In genomic region chr20:33668087-33668790, GRCh38 we compare ENCODE assay signal across 8 cellular contexts. TPM values are rescaled to one million over a fixed set of nuclear protein-coding genes. Genes with fewer than 3 reads are reported as not detected.
DNase-seq lines count a peak whose midpoint lies in the region; TF ChIP-seq lines count a peak whose summit lies in the region.

No MANE protein-coding gene starts in this region.

- no peaks in the 10 kb centered on the region for H3K36me3 Mint-ChIP-seq in glutamatergic neuron (ENCODE audit: unreplicated experiment)

- peaks cover 37% of the 10 kb centered on the region for H3K4me1 ChIP-seq in HUES6 (ENCODE audit: control insufficient read depth, insufficient read depth, low read length)

- no peaks in the 10 kb centered on the region for H3K9me3 ChIP-seq in HUES6 (ENCODE audit: control insufficient read depth, insufficient read depth, low read depth, low read length)

- no peak for TF ChIP-seq CTCF in glutamatergic neuron (IDR thresholded peaks at IDR 0.05; ENCODE audit: partially characterized antibody, unreplicated experiment)

- H3K36me3 ChIP-seq in HUES6 (ENCODE audit: control insufficient read depth, insufficient read depth, low read length) = peaks cover 31% of the 10 kb centered on the region

- peak overlapping the region; percentile 15 for H3K4me3 Mint-ChIP-seq in glutamatergic neuron (ENCODE audit: unreplicated experiment)

- peaks cover 20% of the 10 kb centered on the region for H3K9me3 Mint-ChIP-seq in glutamatergic neuron (ENCODE audit: unreplicated experiment)

- peak; percentile 43 for DNase-seq in NCI-H2029 treated with DMSO at 0.1 percent for 48 hours (lab: John Stamatoyannopoulos, UW)
- no peak for DNase-seq in NCI-H2029 (lab: John Stamatoyannopoulos, UW)
- peak; percentile 64 for DNase-seq in activated T-cell treated with anti-CD3 and anti-CD28 coated beads for 4 hours
- DNase-seq in glutamatergic neuron = peak; percentile 93
- no peak for DNase-seq in skeletal muscle cell (ENCODE audit: low read depth)
- no peak for DNase-seq in NCI-H69 (lab: John Stamatoyannopoulos, UW)
- no peak for DNase-seq in central memory CD4-positive, alpha-beta T cell

- no peak overlapping the region for H3K9ac ChIP-seq in HUES6 (ENCODE audit: low read length)

- H3K4me3 ChIP-seq in HUES6 (ENCODE audit: low read depth, low read length) (peak overlapping the region; percentile 57), skeletal muscle cell (ENCODE audit: low read depth, low read length) (peak overlapping the region; percentile 54)

- peak overlapping the region; percentile 28 for H3K27ac Mint-ChIP-seq in glutamatergic neuron (ENCODE audit: unreplicated experiment)

- H3K27me3 ChIP-seq in HUES6 (ENCODE audit: control insufficient read depth, insufficient read depth, low read length) = peaks cover 6% of the 10 kb centered on the region

- no peak overlapping the region for H3K27ac ChIP-seq in HUES6 (ENCODE audit: low read depth, low read length)

- peaks cover 35% of the 10 kb centered on the region for H3K4me1 Mint-ChIP-seq in glutamatergic neuron (ENCODE audit: low read depth, unreplicated experiment)

- H3K27me3 Mint-ChIP-seq in glutamatergic neuron (ENCODE audit: unreplicated experiment) = peaks cover 6% of the 10 kb centered on the region

RNA-seq across cellular contexts. Expression of gene ACTL10, which starts 1.5 kb away (rescaled TPM):
- 1.0 TPM for total RNA-seq in glutamatergic neuron (ENCODE audit: unreplicated experiment)

RNA-seq across cellular contexts. Expression of gene NECAB3, which starts 6.0 kb away (rescaled TPM):
- 146 TPM for total RNA-seq in glutamatergic neuron (ENCODE audit: unreplicated experiment)

RNA-seq across cellular contexts. Expression of gene C20orf144, which starts 6.1 kb away (rescaled TPM):
- total RNA-seq in glutamatergic neuron (ENCODE audit: unreplicated experiment) = not detected

RNA-seq across cellular contexts. Expression of gene E2F1, which starts 17.9 kb away (rescaled TPM):
- total RNA-seq in glutamatergic neuron (ENCODE audit: unreplicated experiment) = 66.0 TPM

RNA-seq across cellular contexts. Expression of gene PXMP4, which starts 51.9 kb away (rescaled TPM):
- total RNA-seq in glutamatergic neuron (ENCODE audit: unreplicated experiment) = 9.4 TPM

Comparison
In these comparisons a context has a peak if more than half of its experiments do, and no peak if none do; other contexts are left out.
1. DNase-seq: peak in NCI-H2029 treated with DMSO at 0.1 percent for 48 hours (single experiment), activated T-cell treated with anti-CD3 and anti-CD28 coated beads for 4 hours (single experiment) and glutamatergic neuron (single experiment); none in NCI-H2029 (single experiment), skeletal muscle cell (single experiment), NCI-H69 (single experiment) and central memory CD4-positive, alpha-beta T cell (single experiment).